ENCODE assay signal across 8 cellular contexts in the genomic region with DNA sequence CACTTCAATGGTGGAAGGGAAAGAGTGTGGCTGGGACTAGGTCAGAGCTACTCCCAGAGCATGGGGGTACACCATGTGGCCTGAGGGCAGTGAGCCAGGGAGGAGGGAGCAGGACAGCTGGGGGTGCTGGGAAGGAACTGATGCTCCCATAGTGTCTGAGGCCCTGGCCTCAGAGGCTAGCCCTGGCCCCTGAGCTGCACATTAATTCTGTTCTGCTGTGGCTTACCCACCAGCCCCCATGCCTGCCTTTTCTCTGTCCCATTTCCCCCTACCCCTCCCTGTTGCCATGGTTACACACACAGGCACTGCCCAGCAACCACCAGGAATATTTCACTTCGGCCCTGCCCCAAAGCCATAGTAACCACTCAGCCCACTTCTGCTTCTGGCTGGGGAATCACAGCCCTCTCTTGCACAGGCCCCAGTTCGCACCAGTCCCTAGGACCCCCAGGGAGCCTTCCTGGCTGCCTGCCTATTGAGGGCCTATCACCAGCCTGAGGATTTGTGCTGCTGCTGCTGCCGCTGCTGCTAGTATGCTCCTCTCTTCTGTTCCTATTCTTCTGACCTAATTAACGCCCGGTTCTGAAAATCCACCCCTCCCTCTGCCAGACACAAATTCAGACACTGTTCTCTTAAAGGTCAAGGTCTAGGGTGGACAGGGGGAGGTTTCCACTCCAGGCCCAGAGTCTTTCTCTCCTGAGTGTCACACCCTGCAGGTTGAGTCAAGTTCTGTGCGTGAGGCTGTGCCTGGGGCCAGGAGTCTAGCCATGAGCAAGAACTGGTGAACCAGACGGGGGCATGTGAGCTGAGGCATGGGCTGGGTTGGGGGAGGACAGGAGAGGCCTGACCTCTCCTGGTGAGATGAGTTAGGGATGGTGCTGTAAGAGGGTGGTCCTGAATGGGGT.
DNase-seq lines count a peak whose midpoint lies in the region; ATAC-seq, FAIRE-seq and TF ChIP-seq lines count a peak whose summit lies in the region.

No MANE protein-coding gene starts in this region.

- TF ChIP-seq POLR2A in GM12892 (IDR thresholded peaks at IDR 0.05; ENCODE audit: low read depth, low read length): no peak

- peak; percentile 49 for ATAC-seq in Right ventricle myocardium inferior

- H3K27ac ChIP-seq in temporal lobe (ENCODE audit: low read depth, low read length): peak overlapping the region; percentile 99

- peak; percentile 68 for FAIRE-seq in islet of Langerhans (lab: Jason Lieb, UNC)
- no peak for FAIRE-seq in GM12892 (lab: Jason Lieb, UNC)

- intact Hi-C loops in Right ventricle myocardium inferior (cut with DNase I) (no loop called here), cardiac septum (cut with DNase I) (no loop called here)

- DNase-seq in Right ventricle myocardium inferior (ENCODE audit: missing footprints) (no peak), cardiac septum (ENCODE audit: low spot score) (no peak), amygdala (lab: John Stamatoyannopoulos, UW) (peak in 54 of 56 donors; percentile 34 to 91 (median 76)), activated gamma-delta T cell (lab: John Stamatoyannopoulos, UW) (no peak), GM12892 (ENCODE audit: insufficient read length) (no peak)
- DNase-seq in stimulated activated CD4-positive, alpha-beta T cell treated with anti-CD3 and anti-CD28 coated beads, Interleukin-2, amount 100 ng/mL, for 24 hours: no peak

Comparison
In these comparisons a context has a peak if more than half of its experiments do, and no peak if none do; other contexts are left out.
1. DNase-seq: peak in amygdala (54 of 56); none in Right ventricle myocardium inferior (single experiment), cardiac septum (single experiment), activated gamma-delta T cell (single experiment), stimulated activated CD4-positive, alpha-beta T cell treated with anti-CD3 and anti-CD28 coated beads, Interleukin-2, amount 100 ng/mL, for 24 hours (0 of 2) and GM12892 (single experiment).